Comparison of ENCODE assay signal across 34 cellular contexts in genomic region chr10:17209302-17209701, GRCh38. TPM values are rescaled to one million over a fixed set of nuclear protein-coding genes. Genes with fewer than 3 reads are reported as not detected.
DNase-seq lines count a peak whose midpoint lies in the region; ATAC-seq and TF ChIP-seq lines count a peak whose summit lies in the region.
"Had no signal": no experiment of that assay in that cellular context is flagged by ENCODE, and none has a peak within 500 bp of the region (broad histone marks: within the 10 kb centered on the region; RNA-seq: fewer than 3 reads in every experiment).

No MANE protein-coding gene starts in this region.

- no peak for TF ChIP-seq CTCF in tibial artery (IDR thresholded peaks at IDR 0.05)

- H3K36me3 ChIP-seq in adipocyte (ENCODE audit: control insufficient read depth, insufficient read depth, low read length, severe bottlenecking), result no peaks in the 10 kb centered on the region
- peaks cover 0 to 3% of the 10 kb centered on the region in 2 experiments for H3K36me3 ChIP-seq in mesenchymal stem cell (ENCODE audit: control insufficient read depth in 1 of 2, insufficient read depth in 2 of 2, low read depth in 1 of 2, low read length in 2 of 2)
- H3K36me3 ChIP-seq in tibial artery, result no peaks in the 10 kb centered on the region
- H3K36me3 ChIP-seq: heart left ventricle, sigmoid colon had no signal

- CTCF ChIA-PET in activated CD8-positive, alpha-beta memory T cell treated with anti-CD3 and anti-CD28 coated beads, Interleukin-2, amount 10 ng/mL, durations not matched to agents 7 days and 5 days (lab: Charles Lee), result interaction anchor here (4.9 kb wide), 1 partner anchor 19 kb away, joined by 51 read pairs; the partner anchor contains the start of gene VIM

- H3K27ac Mint-ChIP-seq in activated CD8-positive, alpha-beta memory T cell treated with anti-CD3 and anti-CD28 coated beads, Interleukin-2, amount 10 ng/mL, durations not matched to agents 7 days and 5 days, result peak overlapping the region; percentile 19
- H3K27ac Mint-ChIP-seq: activated naive CD4-positive, alpha-beta T cell treated with anti-CD3 and anti-CD28 coated beads, Interleukin-2, amount 50 U/mL, for 72 hours; activated T-helper 2 cell treated with anti-CD3 and anti-CD28 coated beads, Interferon-gamma antibody, Interleukin-2, Interleukin-4, amounts not matched to agents 10 μg/mL and 5 μg/mL and 100 μg/mL, durations not matched to agents 14 hours and 24 hours and 36 hours; stimulated activated naive B cell treated with anti-CD40 and anti-IgM and Interleukin-4, amounts not matched to agents 10 μg/mL and 1 μg/mL and 100 μg/mL, for 72 hours had no signal

- H3K4me2 ChIP-seq in mesenchymal stem cell (ENCODE audit: low read length, poor library complexity, severe bottlenecking), result no peak overlapping the region

- peaks cover 57% of the 10 kb centered on the region for H3K4me1 Mint-ChIP-seq in activated CD8-positive, alpha-beta memory T cell treated with anti-CD3 and anti-CD28 coated beads, Interleukin-2, amount 10 ng/mL, durations not matched to agents 7 days and 5 days

- H3K4me1 ChIP-seq in adipocyte (ENCODE audit: control insufficient read depth, insufficient read depth, low read length) (peaks cover 37% of the 10 kb centered on the region), mesenchymal stem cell (ENCODE audit: control insufficient read depth, insufficient read depth, low read depth, low read length) (peaks cover 5% of the 10 kb centered on the region), tibial artery (peaks cover 0 to 68% (median 17%) of the 10 kb centered on the region in 4 donors)
- H3K4me1 ChIP-seq: sigmoid colon had no signal

- no peak overlapping the region for H2AFZ ChIP-seq in mesenchymal stem cell (ENCODE audit: low read depth, low read length)

- no peak overlapping the region for H2AK5ac ChIP-seq in mesenchymal stem cell (ENCODE audit: low read length, severe bottlenecking)

- ATAC-seq in activated CD8-positive, alpha-beta memory T cell treated with anti-CD3 and anti-CD28 coated beads, Interleukin-2, amount 10 ng/mL, durations not matched to agents 7 days and 5 days, result no peak
- ATAC-seq in HG03432 (IDR thresholded peaks at IDR 0.05; ENCODE audit: unreplicated experiment) (no peak), GM21447 (IDR thresholded peaks at IDR 0.05; ENCODE audit: unreplicated experiment) (no peak)
- ATAC-seq: activated CD8-positive, alpha-beta T cell treated with anti-CD3 and anti-CD28 coated beads, Interleukin-2, amount 10 ng/mL, durations not matched to agents 7 days and 5 days; activated naive CD4-positive, alpha-beta T cell treated with anti-CD3 and anti-CD28 coated beads, Interleukin-2, amount 50 U/mL, for 72 hours; effector memory CD8-positive, alpha-beta T cell; foreskin keratinocyte; heart left ventricle; left ventricle myocardium superior; stimulated activated naive B cell treated with anti-CD40 and anti-IgM and Interleukin-4, amounts not matched to agents 10 μg/mL and 1 μg/mL and 100 μg/mL, for 72 hours had no signal

- no peaks in the 10 kb centered on the region for H3K9me3 Mint-ChIP-seq in activated CD8-positive, alpha-beta memory T cell treated with anti-CD3 and anti-CD28 coated beads, Interleukin-2, amount 10 ng/mL, durations not matched to agents 7 days and 5 days (ENCODE audit: low read depth)
- H3K9me3 Mint-ChIP-seq: activated naive CD4-positive, alpha-beta T cell treated with anti-CD3 and anti-CD28 coated beads, Interleukin-2, amount 50 U/mL, for 72 hours; activated T-helper 2 cell treated with anti-CD3 and anti-CD28 coated beads, Interferon-gamma antibody, Interleukin-2, Interleukin-4, amounts not matched to agents 10 μg/mL and 5 μg/mL and 100 μg/mL, durations not matched to agents 14 hours and 24 hours and 36 hours; effector memory CD8-positive, alpha-beta T cell; naive B cell; stimulated activated naive B cell treated with anti-CD40 and anti-IgM and Interleukin-4, amounts not matched to agents 10 μg/mL and 1 μg/mL and 100 μg/mL, for 72 hours had no signal

- peaks cover 12% of the 10 kb centered on the region for H3K79me1 ChIP-seq in mesenchymal stem cell (replicated peaks; ENCODE audit: low read length, poor library complexity, severe bottlenecking)

- no peak overlapping the region for H3K4me3 ChIP-seq in adipocyte (ENCODE audit: low read length)
- H3K4me3 ChIP-seq in mesenchymal stem cell (ENCODE audit: insufficient read depth in 1 of 2, low read depth in 1 of 2, low read length in 2 of 2), result no peak overlapping the region
- no peak overlapping the region for H3K4me3 ChIP-seq in tibial artery
- H3K4me3 ChIP-seq: heart left ventricle, sigmoid colon had no signal

- H3K18ac ChIP-seq in mesenchymal stem cell (ENCODE audit: low read depth in 1 of 2, low read length in 2 of 2), result no peak overlapping the region

- DNase-seq in activated CD8-positive, alpha-beta memory T cell treated with anti-CD3 and anti-CD28 coated beads, Interleukin-2, amount 10 ng/mL, durations not matched to agents 7 days and 5 days, result no peak
- DNase-seq in activated CD8-positive, alpha-beta memory T cell treated with anti-CD3 and anti-CD28 coated beads, Interleukin-2, amount 50 U/mL, for 48 hours, result no peak
- DNase-seq in adipocyte (ENCODE audit: low read depth) (no peak), mesenchymal stem cell (no peak), tibial artery (no peak)
- DNase-seq in stimulated activated CD8-positive, alpha-beta memory T cell treated with anti-CD3 and anti-CD28 coated beads, Interleukin-4, amount 100 ng/mL, for 48 hours, result no peak
- DNase-seq: activated CD4-positive, alpha-beta T cell treated with anti-CD3 and anti-CD28 coated beads for 4 hours; activated CD8-positive, alpha-beta T cell treated with anti-CD3 and anti-CD28 coated beads, Interleukin-2, amount 10 ng/mL, durations not matched to agents 7 days and 5 days; activated T-cell treated with anti-CD3 and anti-CD28 coated beads for 4 hours; aorta; caudate nucleus; DMS79 treated with DMSO at 0.1 percent for 48 hours; effector memory CD8-positive, alpha-beta T cell; foreskin keratinocyte; GDM1; heart left ventricle; Karpas-422; left ventricle myocardium superior; naive B cell; NCI-H1436; NCI-H446; NCI-H748 treated with DMSO at 0.1 percent for 48 hours; sigmoid colon; stimulated activated CD4-positive, alpha-beta T cell treated with anti-CD3 and anti-CD28 coated beads, Interleukin-15, amount 100 ng/mL, for 24 hours; stimulated activated naive B cell treated with anti-CD40 and anti-IgM and Interleukin-4, amounts not matched to agents 10 μg/mL and 1 μg/mL and 100 μg/mL, for 72 hours; substantia nigra; T1000 had no signal

- no peak overlapping the region for H2BK15ac ChIP-seq in mesenchymal stem cell (ENCODE audit: low read depth, poor library complexity, severe bottlenecking)

- H3K9ac ChIP-seq in adipocyte (ENCODE audit: low read length) (peak overlapping the region; percentile 80), mesenchymal stem cell (ENCODE audit: low read length) (peak overlapping the region; percentile 86)

- no peak overlapping the region for H2BK12ac ChIP-seq in mesenchymal stem cell (ENCODE audit: low read length in 2 of 2)

- H2BK120ac ChIP-seq in mesenchymal stem cell (ENCODE audit: low read depth, low read length), result no peak overlapping the region

- H3K27me3 Mint-ChIP-seq in activated CD8-positive, alpha-beta memory T cell treated with anti-CD3 and anti-CD28 coated beads, Interleukin-2, amount 10 ng/mL, durations not matched to agents 7 days and 5 days, result no peaks in the 10 kb centered on the region
- H3K27me3 Mint-ChIP-seq: effector memory CD8-positive, alpha-beta T cell; naive B cell; stimulated activated naive B cell treated with anti-CD40 and anti-IgM and Interleukin-4, amounts not matched to agents 10 μg/mL and 1 μg/mL and 100 μg/mL, for 72 hours had no signal

- no peak overlapping the region for H3K4ac ChIP-seq in mesenchymal stem cell (ENCODE audit: low read depth in 1 of 2, low read length in 2 of 2)

- no peak overlapping the region for H3K14ac ChIP-seq in mesenchymal stem cell (ENCODE audit: low read length in 2 of 2)

- intact Hi-C loops in tibial artery (cut with DNase I; ENCODE audit: low total_unique reads), result no loop called here

- H3K9me3 ChIP-seq in adipocyte (ENCODE audit: control insufficient read depth, low read length) (no peaks in the 10 kb centered on the region), mesenchymal stem cell (ENCODE audit: control insufficient read depth, low read length) (no peaks in the 10 kb centered on the region), tibial artery (no peaks in the 10 kb centered on the region)
- H3K9me3 ChIP-seq: heart left ventricle, sigmoid colon had no signal

- no peak overlapping the region for H3K4me3 Mint-ChIP-seq in activated CD8-positive, alpha-beta memory T cell treated with anti-CD3 and anti-CD28 coated beads, Interleukin-2, amount 10 ng/mL, durations not matched to agents 7 days and 5 days
- H3K4me3 Mint-ChIP-seq: activated CD8-positive, alpha-beta T cell treated with anti-CD3 and anti-CD28 coated beads, Interleukin-2, amount 10 ng/mL, durations not matched to agents 7 days and 5 days; effector memory CD8-positive, alpha-beta T cell; naive B cell; stimulated activated naive B cell treated with anti-CD40 and anti-IgM and Interleukin-4, amounts not matched to agents 10 μg/mL and 1 μg/mL and 100 μg/mL, for 72 hours had no signal

- H4K8ac ChIP-seq in mesenchymal stem cell (ENCODE audit: low read length), result no peak overlapping the region

- WGBS in mesenchymal stem cell, result no CpG with 5 or more reads among the region's 1 CpG

- H3K23ac ChIP-seq in mesenchymal stem cell (ENCODE audit: low read length in 2 of 2), result no peak overlapping the region

- H3K27me3 ChIP-seq in adipocyte (replicated peaks; ENCODE audit: control insufficient read depth, insufficient read depth, low read length), result no peaks in the 10 kb centered on the region
- H3K27me3 ChIP-seq in mesenchymal stem cell (ENCODE audit: control insufficient read depth in 1 of 2, insufficient read depth in 1 of 2, low read length in 2 of 2), result no peaks in the 10 kb centered on the region
- no peaks in the 10 kb centered on the region for H3K27me3 ChIP-seq in tibial artery
- H3K27me3 ChIP-seq: foreskin keratinocyte, heart left ventricle, sigmoid colon had no signal

- peaks cover 7% of the 10 kb centered on the region for H3K36me3 Mint-ChIP-seq in activated CD8-positive, alpha-beta memory T cell treated with anti-CD3 and anti-CD28 coated beads, Interleukin-2, amount 10 ng/mL, durations not matched to agents 7 days and 5 days
- H3K36me3 Mint-ChIP-seq: activated naive CD4-positive, alpha-beta T cell treated with anti-CD3 and anti-CD28 coated beads, Interleukin-2, amount 50 U/mL, for 72 hours; naive B cell; stimulated activated naive B cell treated with anti-CD40 and anti-IgM and Interleukin-4, amounts not matched to agents 10 μg/mL and 1 μg/mL and 100 μg/mL, for 72 hours had no signal

- H2BK5ac ChIP-seq in mesenchymal stem cell (ENCODE audit: low read depth, low read length, poor library complexity, severe bottlenecking), result no peak overlapping the region

- H4K91ac ChIP-seq in mesenchymal stem cell (ENCODE audit: low read length), result no peak overlapping the region

- peak overlapping the region; percentile 26 for H3K27ac ChIP-seq in mesenchymal stem cell (ENCODE audit: low read length, poor library complexity, severe bottlenecking)
- H3K27ac ChIP-seq in tibial artery, result peak overlapping the region; percentile 60 to 67
- H3K27ac ChIP-seq: 22Rv1, foreskin keratinocyte, heart left ventricle, HL-60, VCaP had no signal

RNA-seq across cellular contexts. Expression of gene TRDMT1, which starts 7.8 kb away (rescaled TPM):
- total RNA-seq in activated CD8-positive, alpha-beta memory T cell treated with anti-CD3 and anti-CD28 coated beads, Interleukin-2, amount 10 ng/mL, durations not matched to agents 7 days and 5 days, result 1 to 10 TPM; 7.7 to 9.2 TPM
- 4.6 TPM for polyA plus RNA-seq in mesenchymal stem cell (2013, experiment 1 of 2)
- 4.0 TPM for polyA plus RNA-seq in mesenchymal stem cell (2013, experiment 2 of 2)

RNA-seq across cellular contexts. Expression of gene VIM, which starts 18.7 kb away (rescaled TPM):
- total RNA-seq in activated CD8-positive, alpha-beta memory T cell treated with anti-CD3 and anti-CD28 coated beads, Interleukin-2, amount 10 ng/mL, durations not matched to agents 7 days and 5 days, result 1,000 to 10,000 TPM; 1,771 to 2,143 TPM
- polyA plus RNA-seq in mesenchymal stem cell (2013, experiment 1 of 2), result 5,108 TPM
- polyA plus RNA-seq in mesenchymal stem cell (2013, experiment 2 of 2), result 5,084 TPM
